In the genomic region with DNA sequence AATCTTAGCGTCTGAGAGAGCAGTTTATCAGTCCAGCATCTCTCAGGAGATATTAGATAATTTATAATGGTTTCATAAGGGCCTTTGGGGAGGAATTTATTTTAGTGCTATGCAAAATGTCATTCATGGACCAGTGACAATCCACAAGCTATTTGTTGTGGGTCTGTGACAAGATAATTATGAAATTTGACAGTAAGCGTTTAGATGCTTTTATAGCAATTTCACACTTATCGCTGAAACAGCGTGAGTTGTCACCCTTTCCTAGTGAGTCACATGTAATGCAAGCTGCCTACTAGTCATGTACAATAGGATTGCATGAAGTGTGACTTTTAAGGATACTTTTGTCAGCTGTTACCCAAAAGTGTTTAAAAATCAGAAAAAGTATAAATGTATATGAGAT, we compare ENCODE assay signal across 30 cellular contexts.
"Had no signal": no experiment of that assay in that cellular context is flagged by ENCODE, and none has a peak within 500 bp of the region (broad histone marks: within the 10 kb centered on the region; RNA-seq: fewer than 3 reads in every experiment).

No MANE protein-coding gene starts in this region.

- H3K4me1 Mint-ChIP-seq: activated naive CD4-positive, alpha-beta T cell treated with anti-CD3 and anti-CD28 coated beads, Interleukin-2, amount 50 U/mL, for 24 hours had no signal

- H3K27ac ChIP-seq: ascending aorta, body of pancreas, SJSA1 had no signal

- ATAC-seq: activated CD8-positive, alpha-beta memory T cell treated with anti-CD3 and anti-CD28 coated beads, Interleukin-2, amount 10 ng/mL, durations not matched to agents 7 days and 5 days; body of pancreas; Panc1; SK-N-SH treated with all-trans-retinoic acid at 6 μM for 48 hours; WTC11 had no signal

- H3K9me3 ChIP-seq: ascending aorta, body of pancreas, SJSA1 had no signal

- H3K4me3 ChIP-seq: ascending aorta, body of pancreas, SJSA1 had no signal

- H3K36me3 ChIP-seq: ascending aorta, SJSA1 had no signal

- H3K4me3 Mint-ChIP-seq: activated CD8-positive, alpha-beta memory T cell treated with anti-CD3 and anti-CD28 coated beads, Interleukin-2, amount 10 ng/mL, durations not matched to agents 7 days and 5 days; activated naive CD4-positive, alpha-beta T cell treated with anti-CD3 and anti-CD28 coated beads, Interleukin-2, amount 50 U/mL, for 24 hours; activated T-cell treated with anti-CD3 and anti-CD28 coated beads, Interleukin-2, amount 50 U/mL, for 24 hours; activated T-helper 1 cell treated with anti-CD3 and anti-CD28 coated beads, Interleukin-12 subunit alpha, Interleukin-12 subunit beta, Interleukin-2, Interleukin-4 antibody, amounts not matched to agents 30 ng/mL and 10 ng/mL and 1 ng/mL, durations not matched to agents 14 hours and 24 hours and 36 hours; central memory CD8-positive, alpha-beta T cell; T-helper 1 cell treated with Interleukin-12 subunit alpha and Interleukin-12 subunit beta and Interleukin-4 antibody, amounts not matched to agents 30 μg/mL and 1 μg/mL, for 36 hours; WTC11 had no signal

- H3K4me1 ChIP-seq: ascending aorta had no signal

- H3K27me3 ChIP-seq: ascending aorta, body of pancreas, SJSA1 had no signal

- DNase-seq: activated CD4-positive, alpha-beta T cell treated with anti-CD3 and anti-CD28 coated beads for 48 hours; activated CD4-positive, alpha-beta T cell treated with anti-CD3 and anti-CD28 coated beads, Interleukin-2, amount 50 U/mL, for 4 hours; activated CD4-positive, CD25-positive, alpha-beta regulatory T cell treated with anti-CD3 and anti-CD28 coated beads, Interleukin-2, amount 50 U/mL, for 72 hours; activated CD8-positive, alpha-beta memory T cell treated with anti-CD3 and anti-CD28 coated beads, Interleukin-2, amount 10 ng/mL, durations not matched to agents 7 days and 5 days; activated effector memory CD4-positive, alpha-beta T cell treated with Interleukin-2 at 50 U/mL for 16 hours; activated naive CD4-positive, alpha-beta T cell; activated T-cell treated with anti-CD3 and anti-CD28 coated beads, Interleukin-2, amount 50 U/mL, for 24 hours; amniotic stem cell; body of pancreas; Kasumi-1; KBM-7; NCI-H1092; NCI-H1417; NCI-H1930; NCI-H2171; NCI-H2227 treated with DMSO at 0.1 percent for 48 hours; NCI-H510A; NCI-H526 treated with DMSO at 0.1 percent for 48 hours; NCI-H82; OCI-M1; SHP77 had no signal

- H3K27me3 Mint-ChIP-seq: activated naive CD4-positive, alpha-beta T cell treated with anti-CD3 and anti-CD28 coated beads, Interleukin-2, amount 50 U/mL, for 24 hours had no signal

- H3K27ac Mint-ChIP-seq: activated CD8-positive, alpha-beta memory T cell treated with anti-CD3 and anti-CD28 coated beads, Interleukin-2, amount 10 ng/mL, durations not matched to agents 7 days and 5 days; activated naive CD4-positive, alpha-beta T cell treated with anti-CD3 and anti-CD28 coated beads, Interleukin-2, amount 50 U/mL, for 24 hours; activated T-cell treated with anti-CD3 and anti-CD28 coated beads, Interleukin-2, amount 50 U/mL, for 24 hours; activated T-helper 1 cell treated with anti-CD3 and anti-CD28 coated beads, Interleukin-12 subunit alpha, Interleukin-12 subunit beta, Interleukin-2, Interleukin-4 antibody, amounts not matched to agents 30 ng/mL and 10 ng/mL and 1 ng/mL, durations not matched to agents 14 hours and 24 hours and 36 hours; T-helper 1 cell treated with Interleukin-12 subunit alpha and Interleukin-12 subunit beta and Interleukin-4 antibody, amounts not matched to agents 30 μg/mL and 1 μg/mL, for 36 hours; WTC11 had no signal

- H3K36me3 Mint-ChIP-seq: activated CD8-positive, alpha-beta memory T cell treated with anti-CD3 and anti-CD28 coated beads, Interleukin-2, amount 10 ng/mL, durations not matched to agents 7 days and 5 days; activated naive CD4-positive, alpha-beta T cell treated with anti-CD3 and anti-CD28 coated beads, Interleukin-2, amount 50 U/mL, for 24 hours; WTC11 had no signal

- H3K9me3 Mint-ChIP-seq: activated naive CD4-positive, alpha-beta T cell treated with anti-CD3 and anti-CD28 coated beads, Interleukin-2, amount 50 U/mL, for 24 hours; activated T-cell treated with anti-CD3 and anti-CD28 coated beads, Interleukin-2, amount 50 U/mL, for 24 hours; activated T-helper 1 cell treated with anti-CD3 and anti-CD28 coated beads, Interleukin-12 subunit alpha, Interleukin-12 subunit beta, Interleukin-2, Interleukin-4 antibody, amounts not matched to agents 30 ng/mL and 10 ng/mL and 1 ng/mL, durations not matched to agents 14 hours and 24 hours and 36 hours; central memory CD8-positive, alpha-beta T cell; T-helper 1 cell treated with Interleukin-12 subunit alpha and Interleukin-12 subunit beta and Interleukin-4 antibody, amounts not matched to agents 30 μg/mL and 1 μg/mL, for 36 hours; WTC11 had no signal
